1 cellular context compared by ENCODE assay signal in genomic region chr6:52284460-52285173, GRCh38.
TF ChIP-seq lines count a peak whose summit lies in the region.

MCM3 (minus strand) TSS chr6:52284742; CDS start chr6:52284674, 68 bp downstream.

TF ChIP-seq in HepG2, 621 proteins besides CTCF, POLR2A, EP300 and RAD21 (continued from another document and continues in another):
- TF ChIP-seq DZIP1 (CRISPR knock-in tag; IDR thresholded peaks at IDR 0.05) (peak; percentile 89; the same call in 1 of the 2 replicates), ZNF850 (CRISPR knock-in tag; conservative IDR thresholded peaks at IDR 0.05) (no peak), THAP11 (CRISPR knock-in tag; IDR thresholded peaks at IDR 0.05) (peak; percentile 98), SRSF1 (optimal IDR thresholded peaks at IDR 0.05; ENCODE audit: low read depth, low read length) (no peak), PTBP1 (IDR thresholded peaks at IDR 0.05; ENCODE audit: low read depth, low read length, poor library complexity, severe bottlenecking) (peak; percentile 97), ZNF883 (CRISPR knock-in tag; IDR thresholded peaks at IDR 0.05; ENCODE audit: not compliant biosample characterization) (peak; percentile 64), SAP130 (CRISPR knock-in tag; IDR thresholded peaks at IDR 0.05; ENCODE audit: low read depth) (peak; percentile 94), HMGXB3 (CRISPR knock-in tag; IDR thresholded peaks at IDR 0.05; ENCODE audit: borderline replicate concordance) (peak; percentile 95), SALL1 (CRISPR knock-in tag; IDR thresholded peaks at IDR 0.05) (peak; percentile 90), RCOR2 (CRISPR knock-in tag; IDR thresholded peaks at IDR 0.05) (no peak), ZFP41 (CRISPR knock-in tag; IDR thresholded peaks at IDR 0.05; ENCODE audit: borderline replicate concordance) (peak; percentile 71; the same call in 1 of the 2 replicates), HDAC2 (CRISPR knock-in tag; IDR thresholded peaks at IDR 0.05) (peak; percentile 61; the same call in 1 of the 2 replicates), ATF7-NPFF (CRISPR knock-in tag; IDR thresholded peaks at IDR 0.05; ENCODE audit: low read depth) (peak; percentile 99), TFDP2 (CRISPR knock-in tag; IDR thresholded peaks at IDR 0.05) (peak; percentile 100), ZNF740 (CRISPR knock-in tag; IDR thresholded peaks at IDR 0.05) (no peak), ZNF674 (CRISPR knock-in tag; IDR thresholded peaks at IDR 0.05; ENCODE audit: low read depth) (0 out of 2 replicates have a peak, but pooled peaks have one; percentile 83), AHR (CRISPR knock-in tag; IDR thresholded peaks at IDR 0.05) (peak; percentile 91), ZBTB4 (CRISPR knock-in tag; IDR thresholded peaks at IDR 0.05; ENCODE audit: borderline replicate concordance) (peak; percentile 98), MEF2D (CRISPR knock-in tag; IDR thresholded peaks at IDR 0.05) (peak; percentile 81), PREB (CRISPR knock-in tag; IDR thresholded peaks at IDR 0.05) (no peak), DRAP1 (CRISPR knock-in tag; IDR thresholded peaks at IDR 0.05) (peak; percentile 83), THAP7 (CRISPR knock-in tag; IDR thresholded peaks at IDR 0.05) (peak; percentile 83; the same call in 1 of the 2 replicates), ZSCAN29 (CRISPR knock-in tag; conservative IDR thresholded peaks at IDR 0.05) (peak; percentile 84; the same call in 1 of the 2 replicates), HMGXB4 (CRISPR knock-in tag; IDR thresholded peaks at IDR 0.05; ENCODE audit: borderline replicate concordance in 1 of 2, low read depth in 1 of 2) (0 out of 4 replicates have a peak, but pooled peaks of 1 of the 2 experiments have one; percentile 31), ZNF749 (CRISPR knock-in tag; IDR thresholded peaks at IDR 0.05; ENCODE audit: borderline replicate concordance) (peak; percentile 96), ZNF281 (CRISPR knock-in tag; IDR thresholded peaks at IDR 0.05; ENCODE audit: borderline replicate concordance) (no peak), GTF2F1 (IDR thresholded peaks at IDR 0.05; ENCODE audit: low read length) (no peak), ZNF317 (CRISPR knock-in tag; IDR thresholded peaks at IDR 0.05) (peak; percentile 60), RFX5 (IDR thresholded peaks at IDR 0.05; ENCODE audit: low read depth, low read length) (peak; percentile 74), ZIK1 (CRISPR knock-in tag; IDR thresholded peaks at IDR 0.05; ENCODE audit: borderline replicate concordance, low read depth) (peak; percentile 18; the same call in 1 of the 2 replicates), ZNF431 (CRISPR knock-in tag; IDR thresholded peaks at IDR 0.05; ENCODE audit: borderline replicate concordance, low read depth) (peak; percentile 96; the same call in 1 of the 2 replicates), ZNF225 (CRISPR knock-in tag; IDR thresholded peaks at IDR 0.05) (peak; percentile 71; the same call in 1 of the 2 replicates), BATF2 (CRISPR knock-in tag; IDR thresholded peaks at IDR 0.05) (peak; percentile 95), GATAD2A (CRISPR knock-in tag; IDR thresholded peaks at IDR 0.05) (no peak), SNAPC2 (CRISPR knock-in tag; IDR thresholded peaks at IDR 0.05) (peak; percentile 95), ZNF776 (CRISPR knock-in tag; IDR thresholded peaks at IDR 0.05) (peak; percentile 38; the same call in 1 of the 2 replicates), PCBP2 (optimal IDR thresholded peaks at IDR 0.05; ENCODE audit: low read depth, low read length, poor library complexity, severe bottlenecking) (no peak)
